ENCODE assay signal across 15 cellular contexts in the genomic region with DNA sequence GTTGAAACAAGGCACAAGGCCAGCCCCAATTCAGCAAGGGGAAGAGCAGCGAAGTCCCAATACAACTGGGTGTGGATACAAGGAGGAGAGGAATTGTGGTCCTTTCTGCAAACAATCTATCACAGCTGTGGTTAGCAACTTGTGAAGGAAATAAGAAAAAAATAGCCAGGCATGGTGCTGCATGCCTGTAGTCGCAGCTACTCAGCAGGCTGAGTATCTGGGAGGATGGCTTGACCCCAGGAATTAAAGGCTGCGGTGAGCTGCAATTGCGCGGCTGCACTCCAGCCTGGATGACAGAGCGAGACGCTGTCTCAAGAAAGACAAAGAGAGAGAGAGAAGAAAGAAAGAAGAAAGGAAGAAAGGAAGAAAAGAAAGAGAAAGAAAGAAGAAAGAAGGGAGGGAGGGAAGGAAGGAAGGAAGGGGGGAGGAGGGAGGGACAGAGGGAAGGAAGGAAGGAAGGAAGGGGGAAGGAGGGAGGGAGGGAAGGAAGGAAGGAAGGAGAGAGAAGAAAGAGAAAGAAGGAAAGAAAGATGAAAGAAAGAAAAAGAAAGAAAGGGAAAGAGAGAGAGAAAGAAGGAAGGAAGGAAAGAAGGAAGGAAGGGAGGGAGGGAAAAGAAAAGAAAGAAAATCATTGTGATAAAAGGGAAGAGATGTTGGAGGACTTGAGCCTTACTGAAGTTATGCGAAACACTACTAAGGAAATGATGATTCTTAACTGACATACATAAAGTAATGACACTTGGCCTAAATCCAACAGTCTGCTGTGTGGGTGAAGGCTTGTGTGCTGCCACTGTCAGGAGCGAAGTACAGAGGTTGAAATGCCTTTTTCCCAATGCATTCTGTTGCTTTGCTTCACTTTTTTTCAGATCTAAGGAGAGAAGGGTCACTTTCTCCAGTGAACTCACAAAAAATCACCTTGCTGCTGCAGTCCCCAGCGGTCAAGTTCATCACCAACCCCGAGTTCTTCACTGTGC.
DNase-seq lines count a peak whose midpoint lies in the region; FAIRE-seq and TF ChIP-seq lines count a peak whose summit lies in the region.
"Had no signal": no experiment of that assay in that cellular context is flagged by ENCODE, and none has a peak within 500 bp of the region (broad histone marks: within the 10 kb centered on the region; RNA-seq: fewer than 3 reads in every experiment).

No MANE protein-coding gene starts in this region.

- H3K79me2 ChIP-seq in keratinocyte (ENCODE audit: control insufficient read depth, insufficient read depth, low read length): no peaks in the 10 kb centered on the region

- H3K27ac Mint-ChIP-seq in chondrocyte (ENCODE audit: unreplicated experiment): no peak overlapping the region

- no peaks in the 10 kb centered on the region for H4K20me1 ChIP-seq in keratinocyte (ENCODE audit: control insufficient read depth, extremely low read depth, insufficient read depth, low read length)

- H2AFZ ChIP-seq in keratinocyte (ENCODE audit: control insufficient read depth, low read length): no peak overlapping the region

- H3K4me1 ChIP-seq in keratinocyte (ENCODE audit: control insufficient read depth, extremely low read depth, insufficient read depth, low read length): peaks cover 20% of the 10 kb centered on the region
- H3K4me1 ChIP-seq: body of pancreas, upper lobe of left lung had no signal

- H3K4me2 ChIP-seq in keratinocyte (ENCODE audit: control insufficient read depth, extremely low read depth, insufficient read depth, low read depth, low read length): no peak overlapping the region
- H3K4me2 ChIP-seq: smooth muscle cell had no signal

- H3K27me3 ChIP-seq in keratinocyte (ENCODE audit: control insufficient read depth, extremely low read depth, insufficient read depth, low read length): no peaks in the 10 kb centered on the region
- H3K27me3 ChIP-seq: body of pancreas, upper lobe of left lung had no signal

- H3K4me1 Mint-ChIP-seq in chondrocyte (ENCODE audit: low read depth): peaks cover 9% of the 10 kb centered on the region

- H3K36me3 ChIP-seq in keratinocyte (ENCODE audit: control insufficient read depth in 2 of 2, extremely low read depth in 1 of 2, insufficient read depth in 2 of 2, low read length in 2 of 2): no peaks in the 10 kb centered on the region
- H3K36me3 ChIP-seq: upper lobe of left lung had no signal

- no peak overlapping the region for H3K4me3 Mint-ChIP-seq in chondrocyte (ENCODE audit: unreplicated experiment)

- no peaks in the 10 kb centered on the region for H3K36me3 Mint-ChIP-seq in chondrocyte (ENCODE audit: low read depth)

- no peaks in the 10 kb centered on the region for H3K9me1 ChIP-seq in keratinocyte (ENCODE audit: control insufficient read depth, extremely low read depth, insufficient read depth, low read length)

- H3K9me3 Mint-ChIP-seq in chondrocyte (ENCODE audit: low read depth): no peaks in the 10 kb centered on the region

- DNase-seq in CD1c-positive myeloid dendritic cell (ENCODE audit: extremely low spot score) (peak; percentile 10), M059J (ENCODE audit: low read depth) (peak; percentile 21), amniotic epithelial cell (ENCODE audit: low read depth) (peak; percentile 73), keratinocyte (ENCODE audit: low read depth, low spot score) (no peak), C1 segment of cervical spinal cord (lab: John Stamatoyannopoulos, UW) (no peak), chondrocyte (ENCODE audit: low spot score) (no peak), KG1 (lab: John Stamatoyannopoulos, UW) (no peak)
- DNase-seq in stimulated activated CD4-positive, alpha-beta T cell treated with anti-CD3 and anti-CD28 coated beads, Interleukin-4, amount 100 ng/mL, for 24 hours: no peak
- DNase-seq: body of pancreas; mucosa of descending colon; NCI-H1417; stimulated activated naive CD4-positive, alpha-beta T cell; upper lobe of left lung had no signal

- TF ChIP-seq CTCF in keratinocyte (optimal IDR thresholded peaks at IDR 0.05 in 1 of 3, IDR thresholded peaks at IDR 0.05 in 1 of 3, conservative IDR thresholded peaks at IDR 0.05 in 1 of 3; ENCODE audit: extremely low read depth in 1 of 3, insufficient read depth in 2 of 3, low read length in 3 of 3) (no peak), chondrocyte (IDR thresholded peaks at IDR 0.05) (no peak)

- peaks cover 6% of the 10 kb centered on the region for H3K27me3 Mint-ChIP-seq in chondrocyte (ENCODE audit: low read depth)

- H3K27ac ChIP-seq in keratinocyte (ENCODE audit: control insufficient read depth, insufficient read depth, low read length): no peak overlapping the region
- H3K27ac ChIP-seq: body of pancreas, upper lobe of left lung, VCaP had no signal

- dilution Hi-C loops in keratinocyte (cut with MboI; ENCODE audit: extremely low pct_ligation_motif_present, low sequenced_read_pairs): no loop called here

- FAIRE-seq in keratinocyte (lab: Jason Lieb, UNC): peak; percentile 39

- H3K4me3 ChIP-seq in keratinocyte (ENCODE audit: control insufficient read depth in 2 of 3, extremely low read depth in 1 of 3, insufficient read depth in 2 of 3, low read depth in 1 of 3, low read length in 3 of 3): no peak overlapping the region
- H3K4me3 ChIP-seq: body of pancreas, mucosa of descending colon, smooth muscle cell, upper lobe of left lung had no signal

- H3K9ac ChIP-seq in keratinocyte (ENCODE audit: control insufficient read depth, extremely low read depth, insufficient read depth, low read length): no peak overlapping the region

- no peaks in the 10 kb centered on the region for H3K9me3 ChIP-seq in keratinocyte (ENCODE audit: control insufficient read depth, low read depth, low read length)
- H3K9me3 ChIP-seq: body of pancreas, mucosa of descending colon, upper lobe of left lung had no signal

Comparison
In these comparisons a context has a peak if more than half of its experiments do, and no peak if none do; other contexts are left out.
1. DNase-seq: peak in CD1c-positive myeloid dendritic cell (single experiment), M059J (single experiment) and amniotic epithelial cell (single experiment); none in keratinocyte (single experiment), C1 segment of cervical spinal cord (0 of 14), stimulated activated CD4-positive, alpha-beta T cell treated with anti-CD3 and anti-CD28 coated beads, Interleukin-4, amount 100 ng/mL, for 24 hours (single experiment), chondrocyte (single experiment) and KG1 (single experiment).